12 cellular contexts compared by ENCODE assay signal in genomic region chr14:102201369-102201748, GRCh38.
DNase-seq lines count a peak whose midpoint lies in the region; TF ChIP-seq lines count a peak whose summit lies in the region.
"Had no signal": no experiment of that assay in that cellular context is flagged by ENCODE, and none has a peak within 500 bp of the region (broad histone marks: within the 10 kb centered on the region; RNA-seq: fewer than 3 reads in every experiment).

No MANE protein-coding gene starts in this region.

- H4K20me1 ChIP-seq in DOHH2 (ENCODE audit: control insufficient read depth, insufficient read depth, low read depth, low read length) (0 out of 2 replicates have a peak, but pooled peaks cover 5% of the 10 kb centered on the region), neural progenitor cell (ENCODE audit: low read depth) (peaks cover 20% of the 10 kb centered on the region)

- H3K27ac Mint-ChIP-seq in activated naive CD8-positive, alpha-beta T cell = peak overlapping the region; percentile 87
- no peak overlapping the region for H3K27ac Mint-ChIP-seq in neural progenitor cell

- no peaks in the 10 kb centered on the region for H3K9me2 ChIP-seq in DOHH2 (replicated peaks; ENCODE audit: control insufficient read depth, low read length)

- no peak overlapping the region for H3K27ac ChIP-seq in DOHH2 (ENCODE audit: low read depth, low read length)
- H3K27ac ChIP-seq in neural progenitor cell = no peak overlapping the region
- H3K27ac ChIP-seq: breast epithelium had no signal

- no peak for TF ChIP-seq POLR2A in erythroblast (IDR thresholded peaks at IDR 0.05; ENCODE audit: low read length)

- H3K9me3 ChIP-seq in DOHH2 (ENCODE audit: control insufficient read depth, insufficient read depth, low read length) (no peaks in the 10 kb centered on the region), neural progenitor cell (ENCODE audit: low read depth) (no peaks in the 10 kb centered on the region)
- H3K9me3 ChIP-seq: breast epithelium had no signal

- H3K4me3 Mint-ChIP-seq in activated naive CD8-positive, alpha-beta T cell = peak overlapping the region; percentile 64
- H3K4me3 Mint-ChIP-seq in neural progenitor cell = no peak overlapping the region

- H3K36me3 Mint-ChIP-seq in activated naive CD8-positive, alpha-beta T cell = peaks cover 13% of the 10 kb centered on the region
- H3K36me3 Mint-ChIP-seq in neural progenitor cell = peaks cover 27% of the 10 kb centered on the region

- H3K27me3 ChIP-seq in DOHH2 (ENCODE audit: control insufficient read depth, low read length) (no peaks in the 10 kb centered on the region), neural progenitor cell (no peaks in the 10 kb centered on the region)
- H3K27me3 ChIP-seq: breast epithelium had no signal

- H3F3A ChIP-seq in DOHH2 (ENCODE audit: control insufficient read depth, insufficient read depth) (0 out of 2 replicates have a peak, but pooled peaks cover 2% of the 10 kb centered on the region), neural progenitor cell (ENCODE audit: low read depth) (no peaks in the 10 kb centered on the region)

- H3K9ac ChIP-seq in neural progenitor cell = peak overlapping the region; percentile 6

- H3K79me2 ChIP-seq in DOHH2 (ENCODE audit: control insufficient read depth, low read length) (peaks cover 33% of the 10 kb centered on the region), neural progenitor cell (ENCODE audit: low read depth) (peaks cover 33% of the 10 kb centered on the region)

- peak; percentile 11 for DNase-seq in Jurkat, Clone E6-1 (ENCODE audit: low read depth, low spot score)
- no peak for DNase-seq in neural progenitor cell (ENCODE audit: low spot score)
- no peak for DNase-seq in amygdala (lab: John Stamatoyannopoulos, UW)
- no peak for DNase-seq in NCI-H2227 (lab: John Stamatoyannopoulos, UW; ENCODE audit: unreplicated experiment)
- no peak for DNase-seq in erythroblast (lab: John Stamatoyannopoulos, UW)
- DNase-seq: islet precursor cell, NCI-H1105 treated with DMSO at 0.1 percent for 48 hours, NCI-H510A, T-helper 9 cell had no signal

- H3K4me2 ChIP-seq in DOHH2 (ENCODE audit: low read length) (0 out of 2 replicates have a peak overlapping the region, but pooled peaks have one; percentile 14), neural progenitor cell (no peak overlapping the region)

- H3K4me1 Mint-ChIP-seq in activated naive CD8-positive, alpha-beta T cell (ENCODE audit: low read depth) = peaks cover 61% of the 10 kb centered on the region
- H3K4me1 Mint-ChIP-seq in neural progenitor cell = peaks cover 8% of the 10 kb centered on the region

- H3K36me3 ChIP-seq in DOHH2 (ENCODE audit: control insufficient read depth, low read length) = peaks cover 32% of the 10 kb centered on the region
- H3K36me3 ChIP-seq in neural progenitor cell = no peaks in the 10 kb centered on the region
- H3K36me3 ChIP-seq: breast epithelium had no signal

- H3K9me3 Mint-ChIP-seq in activated naive CD8-positive, alpha-beta T cell (ENCODE audit: low read depth) = no peaks in the 10 kb centered on the region
- no peaks in the 10 kb centered on the region for H3K9me3 Mint-ChIP-seq in neural progenitor cell

- H3K4me3 ChIP-seq in DOHH2 (ENCODE audit: low read length) (no peak overlapping the region), neural progenitor cell (no peak overlapping the region)
- H3K4me3 ChIP-seq in Jurkat, Clone E6-1 (ENCODE audit: low read length) = no peak overlapping the region
- H3K4me3 ChIP-seq: breast epithelium had no signal

- H2AFZ ChIP-seq in neural progenitor cell (replicated peaks) = no peak overlapping the region

- TF ChIP-seq CTCF in DOHH2 (IDR thresholded peaks at IDR 0.05; ENCODE audit: low read depth, low read length, poor library complexity, severe bottlenecking) = no peak
- TF ChIP-seq CTCF in neural progenitor cell (IDR thresholded peaks at IDR 0.05) = no peak

- no peaks in the 10 kb centered on the region for H3K27me3 Mint-ChIP-seq in activated naive CD8-positive, alpha-beta T cell
- H3K27me3 Mint-ChIP-seq in neural progenitor cell (ENCODE audit: insufficient read depth, low read depth) = no peaks in the 10 kb centered on the region

- peaks cover 18% of the 10 kb centered on the region for H3K4me1 ChIP-seq in DOHH2 (ENCODE audit: control insufficient read depth, low read length)
- H3K4me1 ChIP-seq in neural progenitor cell = no peaks in the 10 kb centered on the region
- H3K4me1 ChIP-seq: breast epithelium had no signal
